ENCODE assay signal across 37 cellular contexts in the genomic region with DNA sequence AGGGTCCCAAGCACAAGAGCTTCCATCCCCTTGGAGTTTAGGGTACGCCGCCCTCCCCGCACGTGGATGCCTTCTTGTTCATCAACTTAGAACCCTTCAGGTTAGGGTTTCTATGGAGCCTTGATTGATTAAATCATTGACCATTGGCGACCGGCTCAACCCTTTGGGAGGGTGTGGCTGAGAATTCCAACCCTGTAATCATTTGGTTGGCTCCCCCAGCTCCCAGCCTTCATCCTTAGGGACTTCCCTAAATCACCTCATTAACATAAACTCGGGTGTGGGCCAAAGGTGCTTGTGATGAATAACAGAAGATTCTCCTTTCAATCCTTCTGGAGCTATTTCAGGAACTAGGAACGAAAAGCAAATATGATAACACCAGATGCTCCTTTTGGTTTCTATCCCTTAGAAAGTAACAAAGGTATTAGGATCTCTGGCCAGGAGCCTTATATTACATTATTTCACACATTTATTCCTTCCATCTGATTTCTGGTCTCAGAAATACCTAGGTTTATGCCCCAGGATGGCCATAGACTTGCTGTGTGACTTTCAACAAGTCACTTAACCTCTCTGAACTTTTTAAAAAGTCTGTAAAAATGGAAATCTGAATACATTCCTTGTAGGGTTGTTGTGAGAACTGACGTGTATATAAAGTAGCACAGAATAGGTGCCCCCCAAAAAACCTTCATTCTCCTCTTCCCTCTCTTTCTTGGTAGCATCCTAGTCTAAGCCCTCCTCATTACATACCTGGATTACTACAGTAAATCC. TPM values are rescaled to one million over a fixed set of nuclear protein-coding genes. Genes with fewer than 3 reads are reported as not detected.
"Had no signal": no experiment of that assay in that cellular context is flagged by ENCODE, and none has a peak within 500 bp of the region (broad histone marks: within the 10 kb centered on the region; RNA-seq: fewer than 3 reads in every experiment).

No MANE protein-coding gene starts in this region.

- H3K27me3 Mint-ChIP-seq: activated CD4-positive, alpha-beta memory T cell treated with anti-CD3 and anti-CD28 coated beads, Interleukin-2, amount 10 ng/mL, durations not matched to agents 7 days and 5 days; activated CD8-positive, alpha-beta memory T cell treated with anti-CD3 and anti-CD28 coated beads, Interleukin-2, amount 10 ng/mL, durations not matched to agents 7 days and 5 days; activated naive CD4-positive, alpha-beta T cell treated with anti-CD3 and anti-CD28 coated beads, Interleukin-2, amount 50 U/mL, for 24 hours; activated naive CD8-positive, alpha-beta T cell treated with anti-CD3 and anti-CD28 coated beads, Interleukin-2, amount 10 ng/mL, durations not matched to agents 7 days and 5 days; central memory CD8-positive, alpha-beta T cell had no signal

- H3K27ac Mint-ChIP-seq: activated CD4-positive, alpha-beta memory T cell treated with anti-CD3 and anti-CD28 coated beads, Interleukin-2, amount 10 ng/mL, durations not matched to agents 7 days and 5 days; activated CD8-positive, alpha-beta memory T cell treated with anti-CD3 and anti-CD28 coated beads, Interleukin-2, amount 10 ng/mL, durations not matched to agents 7 days and 5 days; activated naive CD4-positive, alpha-beta T cell treated with anti-CD3 and anti-CD28 coated beads, Interleukin-2, amount 50 U/mL, for 24 hours; activated naive CD8-positive, alpha-beta T cell treated with anti-CD3 and anti-CD28 coated beads, Interleukin-2, amount 10 ng/mL, durations not matched to agents 7 days and 5 days; activated T-helper 2 cell treated with anti-CD3 and anti-CD28 coated beads, Interferon-gamma antibody, Interleukin-2, Interleukin-4, amounts not matched to agents 10 μg/mL and 5 μg/mL and 100 μg/mL, durations not matched to agents 14 hours and 24 hours and 36 hours had no signal

- H3K36me3 ChIP-seq: ascending aorta, cardiac muscle cell, MG63, Peyer's patch, SJSA1 had no signal

- H3K4me1 Mint-ChIP-seq: central memory CD8-positive, alpha-beta T cell had no signal

- H3K36me3 Mint-ChIP-seq: activated naive CD4-positive, alpha-beta T cell treated with anti-CD3 and anti-CD28 coated beads, Interleukin-2, amount 50 U/mL, for 24 hours had no signal

- H3K4me2 ChIP-seq: SK-N-SH had no signal

- H3K4me3 Mint-ChIP-seq: activated CD4-positive, alpha-beta memory T cell treated with anti-CD3 and anti-CD28 coated beads, Interleukin-2, amount 10 ng/mL, durations not matched to agents 7 days and 5 days; activated CD8-positive, alpha-beta memory T cell treated with anti-CD3 and anti-CD28 coated beads, Interleukin-2, amount 10 ng/mL, durations not matched to agents 7 days and 5 days; activated naive CD4-positive, alpha-beta T cell treated with anti-CD3 and anti-CD28 coated beads, Interleukin-2, amount 50 U/mL, for 24 hours; activated naive CD8-positive, alpha-beta T cell treated with anti-CD3 and anti-CD28 coated beads, Interleukin-2, amount 10 ng/mL, durations not matched to agents 7 days and 5 days; central memory CD8-positive, alpha-beta T cell had no signal

- H3K9ac ChIP-seq: SK-N-SH had no signal

- H3K4me3 ChIP-seq: ascending aorta, cardiac muscle cell, MG63, Peyer's patch, SJSA1 had no signal

- H3K9me3 ChIP-seq: ascending aorta, SK-N-SH had no signal

- H3K27me3 ChIP-seq: ascending aorta, cardiac muscle cell, MG63, Peyer's patch, SJSA1 had no signal

- DNase-seq: activated CD4-positive, alpha-beta memory T cell treated with anti-CD3 and anti-CD28 coated beads, Interleukin-2, amount 10 ng/mL, durations not matched to agents 7 days and 5 days; activated CD4-positive, alpha-beta T cell treated with anti-CD3 and anti-CD28 coated beads for 1 hour; activated CD4-positive, alpha-beta T cell treated with anti-CD3 and anti-CD28 coated beads for 48 hours; activated CD4-positive, CD25-positive, alpha-beta regulatory T cell; activated CD8-positive, alpha-beta memory T cell treated with anti-CD3 and anti-CD28 coated beads for 24 hours; activated CD8-positive, alpha-beta memory T cell treated with anti-CD3 and anti-CD28 coated beads, Interleukin-2, amount 10 ng/mL, durations not matched to agents 7 days and 5 days; activated CD8-positive, alpha-beta memory T cell treated with anti-CD3 and anti-CD28 coated beads, Interleukin-2, amount 50 U/mL, for 48 hours; activated gamma-delta T cell; activated naive CD4-positive, alpha-beta T cell treated with Interleukin-2 at 50 U/mL for 16 hours; activated naive CD8-positive, alpha-beta T cell treated with anti-CD3 and anti-CD28 coated beads, Interleukin-2, amount 10 ng/mL, durations not matched to agents 7 days and 5 days; activated T-cell treated with anti-CD3 and anti-CD28 coated beads, Interleukin-2, amount 50 U/mL, for 1 hour; amygdala; Kasumi-1; KG1; MG63; NCI-H1048; NCI-H1436 treated with DMSO at 0.1 percent for 48 hours; NCI-H1694 treated with DMSO at 0.1 percent for 48 hours; NCI-H2029; NCI-H345; NCI-H524 treated with DMSO at 0.1 percent for 48 hours; OCI-M1; Peyer's patch; RPMI8226; SHP77 treated with DMSO at 0.1 percent for 48 hours; SK-N-SH; T-helper 1 cell; T-helper 2 cell; T-helper 9 cell had no signal

- H3K27ac ChIP-seq: ascending aorta, cardiac muscle cell, Peyer's patch, SJSA1, VCaP had no signal

- ATAC-seq: activated CD8-positive, alpha-beta memory T cell treated with anti-CD3 and anti-CD28 coated beads, Interleukin-2, amount 10 ng/mL, durations not matched to agents 7 days and 5 days had no signal

- H3K9me3 Mint-ChIP-seq: activated naive CD4-positive, alpha-beta T cell treated with anti-CD3 and anti-CD28 coated beads, Interleukin-2, amount 50 U/mL, for 24 hours; activated naive CD8-positive, alpha-beta T cell treated with anti-CD3 and anti-CD28 coated beads, Interleukin-2, amount 10 ng/mL, durations not matched to agents 7 days and 5 days; activated T-helper 2 cell treated with anti-CD3 and anti-CD28 coated beads, Interferon-gamma antibody, Interleukin-2, Interleukin-4, amounts not matched to agents 10 μg/mL and 5 μg/mL and 100 μg/mL, durations not matched to agents 14 hours and 24 hours and 36 hours; central memory CD8-positive, alpha-beta T cell had no signal

RNA-seq across cellular contexts. Expression of a gene that starts 26.8 kb away (rescaled TPM):
- total RNA-seq: activated CD4-positive, alpha-beta memory T cell treated with anti-CD3 and anti-CD28 coated beads, Interleukin-2, amount 10 ng/mL, durations not matched to agents 7 days and 5 days; activated CD8-positive, alpha-beta memory T cell treated with anti-CD3 and anti-CD28 coated beads, Interleukin-2, amount 10 ng/mL, durations not matched to agents 7 days and 5 days; activated naive CD8-positive, alpha-beta T cell treated with anti-CD3 and anti-CD28 coated beads, Interleukin-2, amount 10 ng/mL, durations not matched to agents 7 days and 5 days; activated T-helper 2 cell treated with anti-CD3 and anti-CD28 coated beads, Interferon-gamma antibody, Interleukin-2, Interleukin-4, amounts not matched to agents 10 μg/mL and 5 μg/mL and 100 μg/mL, durations not matched to agents 14 hours and 24 hours and 36 hours; ascending aorta; NCI-H460; Peyer's patch; SJSA1 had no signal
